In genomic region chr6:31493875-31494694, GRCh38 we compare ENCODE assay signal across 8 cellular contexts. TPM values are rescaled to one million over a fixed set of nuclear protein-coding genes. Genes with fewer than 3 reads are reported as not detected.
DNase-seq lines count a peak whose midpoint lies in the region; ATAC-seq, FAIRE-seq and TF ChIP-seq lines count a peak whose summit lies in the region.

No MANE protein-coding gene starts in this region.

- peaks cover 28% of the 10 kb centered on the region for H3K36me3 Mint-ChIP-seq in activated CD4-positive, alpha-beta T cell treated with anti-CD3 and anti-CD28 coated beads, Interleukin-2, amount 10 ng/mL, durations not matched to agents 7 days and 5 days (ENCODE audit: low read depth)

- peaks cover 56% of the 10 kb centered on the region for H3K4me1 Mint-ChIP-seq in activated CD4-positive, alpha-beta T cell treated with anti-CD3 and anti-CD28 coated beads, Interleukin-2, amount 10 ng/mL, durations not matched to agents 7 days and 5 days

- CTCF ChIA-PET in activated CD4-positive, alpha-beta T cell treated with anti-CD3 and anti-CD28 coated beads, Interleukin-2, amount 10 ng/mL, durations not matched to agents 7 days and 5 days (lab: Charles Lee) = interaction anchor here (0.6 to 2.4 kb wide), 10 partner anchors 31 to 830 kb away, joined by 3 to 9 read pairs (median 4); partner anchors contain the start of genes ATP6V1G2, DDX39B and LST1
- CTCF ChIA-PET in HepG2 (lab: Yijun Ruan, JAX; ENCODE audit: low intra/inter-chr PET ratio, low total read pairs) = interaction anchor here (0.8 to 2.0 kb wide), 3 partner anchors 53 to 105 kb away, joined by 3 to 15 read pairs (median 10); partner anchors contain the start of genes ATP6V1G2 and NFKBIL1

- H3K4me3 Mint-ChIP-seq in activated CD4-positive, alpha-beta T cell treated with anti-CD3 and anti-CD28 coated beads, Interleukin-2, amount 10 ng/mL, durations not matched to agents 7 days and 5 days = peak overlapping the region; percentile 82

- H3K27me3 ChIP-seq in HepG2 (ENCODE audit: control insufficient read depth in 1 of 2, insufficient read depth in 2 of 2, low read length in 2 of 2) = peaks cover 0 to 20% of the 10 kb centered on the region in 2 experiments; a peak in 2 of 5 replicates

- in situ Hi-C loops in HepG2 (cut with HindIII; ENCODE audit: extremely low pct_ligation_motif_present, low pct_unique_long_range_greater_than_20kb) = loop anchor here (5.0 kb wide), 2 partner anchors 33 to 93 kb away; partner anchors contain the start of genes LST1 and MCCD1

- TF ChIP-seq POLR2A in HepG2 (IDR thresholded peaks at IDR 0.05; ENCODE audit: insufficient read depth in 1 of 2, low read depth in 2 of 2, low read length in 2 of 2) = no peak

- peak; percentile 18 for FAIRE-seq in HepG2 (lab: Jason Lieb, UNC)

- H3K36me3 ChIP-seq in HepG2 (replicated peaks in 1 of 2; ENCODE audit: control insufficient read depth in 1 of 2, insufficient read depth in 2 of 2, low read length in 2 of 2) = no peaks in the 10 kb centered on the region

- no peaks in the 10 kb centered on the region for H4K20me1 ChIP-seq in HepG2 (ENCODE audit: insufficient read depth, low read length)

- no peaks in the 10 kb centered on the region for H3K27me3 Mint-ChIP-seq in activated CD4-positive, alpha-beta T cell treated with anti-CD3 and anti-CD28 coated beads, Interleukin-2, amount 10 ng/mL, durations not matched to agents 7 days and 5 days

- peak overlapping the region; percentile 57 to 80 (median 62) for H3K4me3 ChIP-seq in HepG2 (replicated peaks in 1 of 3; ENCODE audit: insufficient read depth in 1 of 3, low read depth in 2 of 3, low read length in 3 of 3)

- H3K27ac ChIP-seq in HepG2 (ENCODE audit: extremely low read length, insufficient read depth, low read length) = no peak overlapping the region

- no peaks in the 10 kb centered on the region for H3K79me2 ChIP-seq in HepG2 (ENCODE audit: insufficient read depth, low read length)

- H3K27ac Mint-ChIP-seq in activated CD4-positive, alpha-beta T cell treated with anti-CD3 and anti-CD28 coated beads, Interleukin-2, amount 10 ng/mL, durations not matched to agents 7 days and 5 days = peak overlapping the region; percentile 96

- H3K9me3 Mint-ChIP-seq in activated CD4-positive, alpha-beta T cell treated with anti-CD3 and anti-CD28 coated beads, Interleukin-2, amount 10 ng/mL, durations not matched to agents 7 days and 5 days = no peaks in the 10 kb centered on the region

- BruUV-seq in HepG2 (replicated peaks; lab: Mats Ljungman, UMichigan) = no TSS peak

- TF ChIP-seq EP300 in HepG2 (IDR thresholded peaks at IDR 0.05; ENCODE audit: low read depth in 2 of 2, low read length in 2 of 2) (no peak), HepG2 (CRISPR knock-in tag; IDR thresholded peaks at IDR 0.05; ENCODE audit: borderline replicate concordance) (no peak)

- WGBS in HepG2 (ENCODE audit: low lambda C conversion rate) = under 1% methylated on average over 42 of the region's 58 CpGs

- peak; percentile 91 for TF ChIP-seq RAD21 in HepG2 (CRISPR knock-in tag; IDR thresholded peaks at IDR 0.05)

- no peaks in the 10 kb centered on the region for H3K9me3 ChIP-seq in HepG2 (ENCODE audit: low read length)

- H2AFZ ChIP-seq in HepG2 (ENCODE audit: low read length) = peak overlapping the region; percentile 10

- peaks cover 49% of the 10 kb centered on the region for H3K4me1 ChIP-seq in HepG2 (ENCODE audit: insufficient read depth, low read length)

- TF ChIP-seq CTCF in HepG2 (CRISPR knock-in tag; IDR thresholded peaks at IDR 0.05) = peak; percentile 97

- H3K4me2 ChIP-seq in HepG2 (ENCODE audit: low read depth, low read length) = peak overlapping the region; percentile 86

- H3K9ac ChIP-seq in HepG2 (ENCODE audit: insufficient read depth, low read depth, low read length) = peak overlapping the region; percentile 53

- DNase-seq in GF-D8 (lab: John Stamatoyannopoulos, UW) (peak; percentile 45), NCI-H460 (ENCODE audit: extremely low read depth, low read depth) (peak; percentile 63), dedifferentiated amniotic fluid mesenchymal stem cell (ENCODE audit: extremely low spot score) (peak; percentile 64), HepG2 (ENCODE audit: low spot score) (peak; percentile 70)
- DNase-seq in activated CD4-positive, alpha-beta T cell treated with anti-CD3 and anti-CD28 coated beads, Interleukin-2, amount 10 ng/mL, durations not matched to agents 7 days and 5 days = peak; percentile 80
- peak; percentile 52 for DNase-seq in stimulated activated CD4-positive, alpha-beta T cell treated with anti-CD3 and anti-CD28 coated beads, Interleukin-2, amount 100 ng/mL, for 4 hours (ENCODE audit: low read depth)

- peak; percentile 35 for ATAC-seq in HG02763 (IDR thresholded peaks at IDR 0.05; ENCODE audit: unreplicated experiment)
- peak; percentile 84 for ATAC-seq in HepG2
- ATAC-seq in GM18867 (IDR thresholded peaks at IDR 0.05; ENCODE audit: unreplicated experiment) = no peak

- POLR2A ChIA-PET in activated CD4-positive, alpha-beta T cell treated with anti-CD3 and anti-CD28 coated beads, Interleukin-2, amount 10 ng/mL, durations not matched to agents 7 days and 5 days (lab: Charles Lee) = interaction anchor here (0.7 to 2.4 kb wide), 3 partner anchors 23 to 69 kb away, joined by 3 to 10 read pairs (median 6); partner anchors contain the start of gene DDX39B
- POLR2A ChIA-PET in HepG2 (lab: Yijun Ruan, JAX) = interaction anchor here (1.0 to 2.0 kb wide), 4 partner anchors 31 to 162 kb away, joined by 3 to 8 read pairs (median 4); partner anchors contain the start of genes APOM and DDX39B

- intact Hi-C loops in HepG2 (cut with micrococcal nuclease; ENCODE audit: unreplicated experiment) = loop anchor here (1.0 to 2.0 kb wide), 2 partner anchors 53 to 104 kb away; partner anchors contain the start of genes ATP6V1G2 and NFKBIL1

RNA-seq across cellular contexts. Expression of gene MICB, which starts 3.9 kb away (rescaled TPM):
- total RNA-seq in NCI-H460 (2014; rRNA removed; shearing (Covaris generic)) = 6.5 and 6.8 TPM in 2 replicates
- polyA plus RNA-seq in NCI-H460 (2014; cell fraction: nucleus; rRNA removed) = 6.5 and 20.5 TPM in 2 replicates
- 10 to 100 TPM; 54.2 to 55.7 TPM for total RNA-seq in activated CD4-positive, alpha-beta T cell treated with anti-CD3 and anti-CD28 coated beads, Interleukin-2, amount 10 ng/mL, durations not matched to agents 7 days and 5 days
- 9.0 and 12.5 TPM in 2 replicates for total RNA-seq in HepG2 (2016; rRNA removed; fragmentation: Illumina TruSeq; extraction: Trizol)
- total RNA-seq in HepG2 (2016; cell fraction: cytosol; rRNA removed; fragmentation: Illumina TruSeq; extraction: Trizol; ENCODE audit: low read depth) = 2.6 and 3.2 TPM in 2 replicates
- 9.5 and 13.1 TPM in 2 replicates for total RNA-seq in HepG2 (2016; cell fraction: insoluble cytoplasmic fraction; rRNA removed; fragmentation: Illumina TruSeq; extraction: Trizol)
- total RNA-seq in HepG2 (2016; cell fraction: membrane; rRNA removed; fragmentation: Illumina TruSeq; extraction: Trizol) = 6.9 TPM in 2 replicates
- total RNA-seq in HepG2 (2016; cell fraction: nucleus; rRNA removed; fragmentation: Illumina TruSeq; extraction: Trizol) = 11.1 and 13.6 TPM in 2 replicates
- polyA plus RNA-seq in HepG2 (2011; rRNA removed) = 12.8 and 15.4 TPM in 2 replicates
- 12.4 and 15.7 TPM in 2 replicates for polyA plus RNA-seq in HepG2 (2011; cell fraction: cytosol; rRNA removed)
- 5.2 and 6.2 TPM in 2 replicates for polyA plus RNA-seq in HepG2 (2011; cell fraction: nucleus; rRNA removed)
- polyA plus RNA-seq in HepG2 (2012) = 7.7 and 11.6 TPM in 2 replicates
- polyA plus RNA-seq in HepG2 (2016; cell fraction: cytosol; fragmentation: Illumina TruSeq; extraction: Trizol; ENCODE audit: low read depth) = 2.0 and 2.2 TPM in 2 replicates
- 9.0 and 9.7 TPM in 2 replicates for polyA plus RNA-seq in HepG2 (2016; cell fraction: insoluble cytoplasmic fraction; fragmentation: Illumina TruSeq; extraction: Trizol; ENCODE audit: low read depth)
- polyA plus RNA-seq in HepG2 (2016; cell fraction: membrane; fragmentation: Illumina TruSeq; extraction: Trizol; ENCODE audit: low read depth) = 4.3 and 4.8 TPM in 2 replicates
- polyA plus RNA-seq in HepG2 (2016; cell fraction: nucleus; fragmentation: Illumina TruSeq; extraction: Trizol; ENCODE audit: insufficient read depth, low read depth) = 18.1 and 19.7 TPM in 2 replicates
- polyA minus RNA-seq in HepG2 (2011; rRNA and poly(A)+ RNA removed; ENCODE audit: low replicate concordance) = 21.6 and 48.3 TPM in 2 replicates
- 9.7 and 10.3 TPM in 2 replicates for polyA minus RNA-seq in HepG2 (2011; cell fraction: cytosol; rRNA and poly(A)+ RNA removed)
- polyA minus RNA-seq in HepG2 (2011; cell fraction: nucleus; rRNA and poly(A)+ RNA removed) = 4.5 and 4.6 TPM in 2 replicates

RNA-seq across cellular contexts. Expression of gene MCCD1, which starts 34.7 kb away (rescaled TPM):
- total RNA-seq in NCI-H460 (2014; rRNA removed; shearing (Covaris generic)) = not detected in 2 replicates
- polyA plus RNA-seq in NCI-H460 (2014; cell fraction: nucleus; rRNA removed) = not detected in 2 replicates
- not detected for total RNA-seq in activated CD4-positive, alpha-beta T cell treated with anti-CD3 and anti-CD28 coated beads, Interleukin-2, amount 10 ng/mL, durations not matched to agents 7 days and 5 days
- 0.15 and 0.36 TPM in 2 replicates for total RNA-seq in HepG2 (2016; rRNA removed; fragmentation: Illumina TruSeq; extraction: Trizol)
- total RNA-seq in HepG2 (2016; cell fraction: cytosol; rRNA removed; fragmentation: Illumina TruSeq; extraction: Trizol; ENCODE audit: low read depth) = 0.26 TPM in 1 of 2 replicates, not detected in the other
- total RNA-seq in HepG2 (2016; cell fraction: insoluble cytoplasmic fraction; rRNA removed; fragmentation: Illumina TruSeq; extraction: Trizol) = 0.19 TPM in 1 of 2 replicates, not detected in the other
- 0.19 and 0.38 TPM in 2 replicates for total RNA-seq in HepG2 (2016; cell fraction: membrane; rRNA removed; fragmentation: Illumina TruSeq; extraction: Trizol)
- 0.43 TPM in 1 of 2 replicates, not detected in the other for total RNA-seq in HepG2 (2016; cell fraction: nucleus; rRNA removed; fragmentation: Illumina TruSeq; extraction: Trizol)
- 0.09 TPM in 1 of 2 replicates, not detected in the other for polyA plus RNA-seq in HepG2 (2011; rRNA removed)
- 0.06 and 0.09 TPM in 2 replicates for polyA plus RNA-seq in HepG2 (2011; cell fraction: cytosol; rRNA removed)
- not detected in 2 replicates for polyA plus RNA-seq in HepG2 (2011; cell fraction: nucleus; rRNA removed)
- polyA plus RNA-seq in HepG2 (2012) = 0.25 and 0.28 TPM in 2 replicates
- polyA plus RNA-seq in HepG2 (2016; cell fraction: cytosol; fragmentation: Illumina TruSeq; extraction: Trizol; ENCODE audit: low read depth) = 0.18 and 0.33 TPM in 2 replicates
- polyA plus RNA-seq in HepG2 (2016; cell fraction: insoluble cytoplasmic fraction; fragmentation: Illumina TruSeq; extraction: Trizol; ENCODE audit: low read depth) = 0.26 TPM in 1 of 2 replicates, not detected in the other
- 0.21 and 0.24 TPM in 2 replicates for polyA plus RNA-seq in HepG2 (2016; cell fraction: membrane; fragmentation: Illumina TruSeq; extraction: Trizol; ENCODE audit: low read depth)
- 0.53 and 0.71 TPM in 2 replicates for polyA plus RNA-seq in HepG2 (2016; cell fraction: nucleus; fragmentation: Illumina TruSeq; extraction: Trizol; ENCODE audit: insufficient read depth, low read depth)
- 0.48 TPM in 1 of 2 replicates, not detected in the other for polyA minus RNA-seq in HepG2 (2011; rRNA and poly(A)+ RNA removed; ENCODE audit: low replicate concordance)
- not detected in 2 replicates for polyA minus RNA-seq in HepG2 (2011; cell fraction: cytosol; rRNA and poly(A)+ RNA removed)
- not detected in 2 replicates for polyA minus RNA-seq in HepG2 (2011; cell fraction: nucleus; rRNA and poly(A)+ RNA removed)

RNA-seq across cellular contexts. Expression of gene DDX39B, which starts 47.7 kb away (rescaled TPM):
- total RNA-seq in NCI-H460 (2014; rRNA removed; shearing (Covaris generic)) = 488 and 493 TPM in 2 replicates
- 608 and 718 TPM in 2 replicates for polyA plus RNA-seq in NCI-H460 (2014; cell fraction: nucleus; rRNA removed)
- total RNA-seq in activated CD4-positive, alpha-beta T cell treated with anti-CD3 and anti-CD28 coated beads, Interleukin-2, amount 10 ng/mL, durations not matched to agents 7 days and 5 days = 100 to 1,000 TPM; 420 to 442 TPM
- 570 and 737 TPM in 2 replicates for total RNA-seq in HepG2 (2016; rRNA removed; fragmentation: Illumina TruSeq; extraction: Trizol)
- 100 and 118 TPM in 2 replicates for total RNA-seq in HepG2 (2016; cell fraction: cytosol; rRNA removed; fragmentation: Illumina TruSeq; extraction: Trizol; ENCODE audit: low read depth)
- total RNA-seq in HepG2 (2016; cell fraction: insoluble cytoplasmic fraction; rRNA removed; fragmentation: Illumina TruSeq; extraction: Trizol) = 551 and 741 TPM in 2 replicates
- 185 and 202 TPM in 2 replicates for total RNA-seq in HepG2 (2016; cell fraction: membrane; rRNA removed; fragmentation: Illumina TruSeq; extraction: Trizol)
- total RNA-seq in HepG2 (2016; cell fraction: nucleus; rRNA removed; fragmentation: Illumina TruSeq; extraction: Trizol) = 358 and 385 TPM in 2 replicates
- polyA plus RNA-seq in HepG2 (2011; rRNA removed) = 650 and 678 TPM in 2 replicates
- polyA plus RNA-seq in HepG2 (2011; cell fraction: cytosol; rRNA removed) = 412 and 551 TPM in 2 replicates
- polyA plus RNA-seq in HepG2 (2011; cell fraction: nucleus; rRNA removed) = 1,695 and 1,727 TPM in 2 replicates
- polyA plus RNA-seq in HepG2 (2012) = 442 and 447 TPM in 2 replicates
- polyA plus RNA-seq in HepG2 (2016; cell fraction: cytosol; fragmentation: Illumina TruSeq; extraction: Trizol; ENCODE audit: low read depth) = 114 and 121 TPM in 2 replicates
- polyA plus RNA-seq in HepG2 (2016; cell fraction: insoluble cytoplasmic fraction; fragmentation: Illumina TruSeq; extraction: Trizol; ENCODE audit: low read depth) = 480 and 493 TPM in 2 replicates
- 169 and 185 TPM in 2 replicates for polyA plus RNA-seq in HepG2 (2016; cell fraction: membrane; fragmentation: Illumina TruSeq; extraction: Trizol; ENCODE audit: low read depth)
- polyA plus RNA-seq in HepG2 (2016; cell fraction: nucleus; fragmentation: Illumina TruSeq; extraction: Trizol; ENCODE audit: insufficient read depth, low read depth) = 1,220 and 1,229 TPM in 2 replicates
- polyA minus RNA-seq in HepG2 (2011; rRNA and poly(A)+ RNA removed; ENCODE audit: low replicate concordance) = 1,218 and 1,293 TPM in 2 replicates
- 205 and 230 TPM in 2 replicates for polyA minus RNA-seq in HepG2 (2011; cell fraction: cytosol; rRNA and poly(A)+ RNA removed)
- 632 and 651 TPM in 2 replicates for polyA minus RNA-seq in HepG2 (2011; cell fraction: nucleus; rRNA and poly(A)+ RNA removed)

RNA-seq across cellular contexts. Expression of gene ATP6V1G2, which starts 52.3 kb away (rescaled TPM):
- total RNA-seq in NCI-H460 (2014; rRNA removed; shearing (Covaris generic)) = 0.23 and 0.27 TPM in 2 replicates
- polyA plus RNA-seq in NCI-H460 (2014; cell fraction: nucleus; rRNA removed) = 0.25 and 8.4 TPM in 2 replicates
- total RNA-seq in activated CD4-positive, alpha-beta T cell treated with anti-CD3 and anti-CD28 coated beads, Interleukin-2, amount 10 ng/mL, durations not matched to agents 7 days and 5 days = 1 to 10 TPM; 3.6 to 3.7 TPM
- 0.27 TPM in 1 of 2 replicates, not detected in the other for total RNA-seq in HepG2 (2016; rRNA removed; fragmentation: Illumina TruSeq; extraction: Trizol)
- total RNA-seq in HepG2 (2016; cell fraction: cytosol; rRNA removed; fragmentation: Illumina TruSeq; extraction: Trizol; ENCODE audit: low read depth) = not detected in 2 replicates
- 0.25 and 0.35 TPM in 2 replicates for total RNA-seq in HepG2 (2016; cell fraction: insoluble cytoplasmic fraction; rRNA removed; fragmentation: Illumina TruSeq; extraction: Trizol)
- total RNA-seq in HepG2 (2016; cell fraction: membrane; rRNA removed; fragmentation: Illumina TruSeq; extraction: Trizol) = 0.15 TPM in 1 of 2 replicates, not detected in the other
- total RNA-seq in HepG2 (2016; cell fraction: nucleus; rRNA removed; fragmentation: Illumina TruSeq; extraction: Trizol) = 0.50 TPM in 1 of 2 replicates, not detected in the other
- 0.83 and 1.2 TPM in 2 replicates for polyA plus RNA-seq in HepG2 (2011; rRNA removed)
- 0.35 and 0.47 TPM in 2 replicates for polyA plus RNA-seq in HepG2 (2011; cell fraction: cytosol; rRNA removed)
- 1.1 and 2.1 TPM in 2 replicates for polyA plus RNA-seq in HepG2 (2011; cell fraction: nucleus; rRNA removed)
- 0.87 and 1.0 TPM in 2 replicates for polyA plus RNA-seq in HepG2 (2012)
- 0.10 and 0.18 TPM in 2 replicates for polyA plus RNA-seq in HepG2 (2016; cell fraction: cytosol; fragmentation: Illumina TruSeq; extraction: Trizol; ENCODE audit: low read depth)
- 0.52 and 0.60 TPM in 2 replicates for polyA plus RNA-seq in HepG2 (2016; cell fraction: insoluble cytoplasmic fraction; fragmentation: Illumina TruSeq; extraction: Trizol; ENCODE audit: low read depth)
- 0.19 and 0.40 TPM in 2 replicates for polyA plus RNA-seq in HepG2 (2016; cell fraction: membrane; fragmentation: Illumina TruSeq; extraction: Trizol; ENCODE audit: low read depth)
- polyA plus RNA-seq in HepG2 (2016; cell fraction: nucleus; fragmentation: Illumina TruSeq; extraction: Trizol; ENCODE audit: insufficient read depth, low read depth) = 0.81 and 0.89 TPM in 2 replicates
- 0.19 TPM in 1 of 2 replicates, not detected in the other for polyA minus RNA-seq in HepG2 (2011; rRNA and poly(A)+ RNA removed; ENCODE audit: low replicate concordance)
- polyA minus RNA-seq in HepG2 (2011; cell fraction: cytosol; rRNA and poly(A)+ RNA removed) = not detected in 2 replicates
- 0.52 and 1.2 TPM in 2 replicates for polyA minus RNA-seq in HepG2 (2011; cell fraction: nucleus; rRNA and poly(A)+ RNA removed)

RNA-seq across cellular contexts. Expression of gene NFKBIL1, which starts 53.3 kb away (rescaled TPM):
- 20.5 and 20.6 TPM in 2 replicates for total RNA-seq in NCI-H460 (2014; rRNA removed; shearing (Covaris generic))
- 16.7 and 20.7 TPM in 2 replicates for polyA plus RNA-seq in NCI-H460 (2014; cell fraction: nucleus; rRNA removed)
- 10 to 100 TPM; 15.8 to 16.0 TPM for total RNA-seq in activated CD4-positive, alpha-beta T cell treated with anti-CD3 and anti-CD28 coated beads, Interleukin-2, amount 10 ng/mL, durations not matched to agents 7 days and 5 days
- total RNA-seq in HepG2 (2016; rRNA removed; fragmentation: Illumina TruSeq; extraction: Trizol) = 13.9 and 19.5 TPM in 2 replicates
- 18.2 and 19.6 TPM in 2 replicates for total RNA-seq in HepG2 (2016; cell fraction: cytosol; rRNA removed; fragmentation: Illumina TruSeq; extraction: Trizol; ENCODE audit: low read depth)
- total RNA-seq in HepG2 (2016; cell fraction: insoluble cytoplasmic fraction; rRNA removed; fragmentation: Illumina TruSeq; extraction: Trizol) = 16.9 and 19.7 TPM in 2 replicates
- total RNA-seq in HepG2 (2016; cell fraction: membrane; rRNA removed; fragmentation: Illumina TruSeq; extraction: Trizol) = 24.8 and 27.5 TPM in 2 replicates
- total RNA-seq in HepG2 (2016; cell fraction: nucleus; rRNA removed; fragmentation: Illumina TruSeq; extraction: Trizol) = 11.6 and 12.4 TPM in 2 replicates
- 9.7 and 13.7 TPM in 2 replicates for polyA plus RNA-seq in HepG2 (2011; rRNA removed)
- polyA plus RNA-seq in HepG2 (2011; cell fraction: cytosol; rRNA removed) = 13.1 and 20.6 TPM in 2 replicates
- 18.8 and 23.1 TPM in 2 replicates for polyA plus RNA-seq in HepG2 (2011; cell fraction: nucleus; rRNA removed)
- 11.6 and 15.0 TPM in 2 replicates for polyA plus RNA-seq in HepG2 (2012)
- 19.6 and 20.1 TPM in 2 replicates for polyA plus RNA-seq in HepG2 (2016; cell fraction: cytosol; fragmentation: Illumina TruSeq; extraction: Trizol; ENCODE audit: low read depth)
- polyA plus RNA-seq in HepG2 (2016; cell fraction: insoluble cytoplasmic fraction; fragmentation: Illumina TruSeq; extraction: Trizol; ENCODE audit: low read depth) = 16.2 and 18.3 TPM in 2 replicates
- 21.4 and 23.3 TPM in 2 replicates for polyA plus RNA-seq in HepG2 (2016; cell fraction: membrane; fragmentation: Illumina TruSeq; extraction: Trizol; ENCODE audit: low read depth)
- polyA plus RNA-seq in HepG2 (2016; cell fraction: nucleus; fragmentation: Illumina TruSeq; extraction: Trizol; ENCODE audit: insufficient read depth, low read depth) = 16.4 and 17.5 TPM in 2 replicates
- polyA minus RNA-seq in HepG2 (2011; rRNA and poly(A)+ RNA removed; ENCODE audit: low replicate concordance) = 7.5 and 37.6 TPM in 2 replicates
- polyA minus RNA-seq in HepG2 (2011; cell fraction: cytosol; rRNA and poly(A)+ RNA removed) = 9.1 and 9.4 TPM in 2 replicates
- 8.3 and 8.9 TPM in 2 replicates for polyA minus RNA-seq in HepG2 (2011; cell fraction: nucleus; rRNA and poly(A)+ RNA removed)
